In the genomic region with DNA sequence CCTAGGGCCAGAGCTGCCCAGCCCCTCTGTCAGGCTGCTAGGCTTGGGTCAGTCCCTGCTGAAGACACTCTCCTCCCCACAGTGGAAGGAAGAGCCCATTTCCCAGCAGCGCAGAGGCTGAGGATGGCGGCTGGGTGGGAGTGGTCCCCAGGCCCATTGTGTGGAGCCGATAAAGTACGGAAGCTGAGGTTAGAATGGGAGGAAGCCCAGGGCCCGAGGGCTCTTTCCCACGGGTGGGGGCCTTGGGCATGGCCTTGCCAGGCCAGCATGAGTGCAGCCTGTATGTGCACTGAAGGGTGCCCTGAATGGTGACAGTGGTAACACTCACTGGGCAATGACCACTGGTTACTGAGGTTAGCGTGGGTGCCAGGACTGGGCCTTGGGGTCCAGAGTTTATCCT, we compare ENCODE assay signal across 12 cellular contexts.
A peak's percentile ranks its signal among the peaks of the same experiment; 100 is the strongest.
DNase-seq lines count a peak whose midpoint lies in the region; ATAC-seq and TF ChIP-seq lines count a peak whose summit lies in the region.
"Had no signal": no experiment of that assay in that cellular context is flagged by ENCODE, and none has a peak within 500 bp of the region (broad histone marks: within the 10 kb centered on the region; RNA-seq: fewer than 3 reads in every experiment).

No MANE protein-coding gene starts in this region.

- H3K9me3 ChIP-seq in lung (ENCODE audit: control insufficient read depth in 2 of 2, insufficient read depth in 1 of 2, low read length in 1 of 2) (no peaks in the 10 kb centered on the region), thoracic aorta (no peaks in the 10 kb centered on the region)

- H3K36me3 Mint-ChIP-seq in activated CD4-positive, alpha-beta T cell treated with anti-CD3 and anti-CD28 coated beads for 36 hours (ENCODE audit: low read depth), result peaks cover 42% of the 10 kb centered on the region
- peaks cover 47% of the 10 kb centered on the region for H3K36me3 Mint-ChIP-seq in dendritic cell treated with granulocyte-macrophage colony-stimulating factor and Interleukin-4, amounts not matched to agents 40 ng/mL and 50 ng/mL, for 4 days (ENCODE audit: low read depth)

- H3K27ac Mint-ChIP-seq in activated CD4-positive, alpha-beta T cell treated with anti-CD3 and anti-CD28 coated beads for 36 hours, result peak overlapping the region; percentile 38
- peak overlapping the region; percentile 56 for H3K27ac Mint-ChIP-seq in dendritic cell treated with granulocyte-macrophage colony-stimulating factor and Interleukin-4, amounts not matched to agents 40 ng/mL and 50 ng/mL, for 4 days

- ATAC-seq in activated CD4-positive, alpha-beta T cell treated with anti-CD3 and anti-CD28 coated beads for 36 hours, result no peak
- ATAC-seq in lung (ENCODE audit: insufficient read depth, low FRiP score), result no peak
- ATAC-seq in thoracic aorta (ENCODE audit: insufficient number of reproducible peaks, low FRiP score, low read depth), result no peak

- no peak for DNase-seq in activated CD4-positive, alpha-beta T cell treated with anti-CD3 and anti-CD28 coated beads for 36 hours
- DNase-seq in activated CD4-positive, alpha-beta T cell treated with anti-CD3 and anti-CD28 coated beads, Interleukin-2, amount 50 U/mL, for 4 hours, result no peak
- DNase-seq in lung (ENCODE audit: low spot score) (no peak), thoracic aorta (ENCODE audit: low spot score) (no peak), NCI-H526 treated with DMSO at 0.1 percent for 48 hours (lab: John Stamatoyannopoulos, UW) (no peak), H4 (ENCODE audit: low spot score) (no peak), GM03348 (ENCODE audit: low spot score) (no peak)
- DNase-seq: activated T-cell treated with anti-CD3 and anti-CD28 coated beads for 4 hours; NCI-H2171; stimulated activated CD4-positive, alpha-beta T cell treated with anti-CD3 and anti-CD28 coated beads, Interleukin-15, amount 100 ng/mL, for 24 hours had no signal

- no peaks in the 10 kb centered on the region for H3K9me3 Mint-ChIP-seq in activated CD4-positive, alpha-beta T cell treated with anti-CD3 and anti-CD28 coated beads for 36 hours (ENCODE audit: low read depth)
- no peaks in the 10 kb centered on the region for H3K9me3 Mint-ChIP-seq in dendritic cell treated with granulocyte-macrophage colony-stimulating factor and Interleukin-4, amounts not matched to agents 40 ng/mL and 50 ng/mL, for 4 days
- H3K9me3 Mint-ChIP-seq: brain had no signal

- TF ChIP-seq CTCF in lung (IDR thresholded peaks at IDR 0.05; ENCODE audit: control extremely low read depth, extremely low read depth) (no peak), thoracic aorta (IDR thresholded peaks at IDR 0.05) (no peak)

- H3K4me1 ChIP-seq in lung (ENCODE audit: control insufficient read depth in 2 of 2, insufficient read depth in 2 of 2, low read length in 2 of 2) (peaks cover 15 to 40% of the 10 kb centered on the region in 2 donors), thoracic aorta (ENCODE audit: control insufficient read depth in 1 of 2, low read depth in 2 of 2) (peaks cover 33 to 84% of the 10 kb centered on the region in 2 donors)

- H3K4me3 ChIP-seq in lung (no peak overlapping the region), thoracic aorta (no peak overlapping the region)

- POLR2A ChIA-PET in activated CD4-positive, alpha-beta T cell treated with anti-CD3 and anti-CD28 coated beads for 36 hours (lab: Charles Lee), result no interaction called here

- 34 to 44% methylated on average over 7 of the region's 7 CpGs for WGBS in lung, 2 donors

- intact Hi-C loops in activated CD4-positive, alpha-beta T cell treated with anti-CD3 and anti-CD28 coated beads for 36 hours (cut with DNase I, micrococcal nuclease), result no loop called here
- intact Hi-C loops in dendritic cell treated with granulocyte-macrophage colony-stimulating factor and Interleukin-4, amounts not matched to agents 40 ng/mL and 50 ng/mL, for 4 days (cut with micrococcal nuclease), result no loop called here

- no peaks in the 10 kb centered on the region for H3K27me3 ChIP-seq in lung (ENCODE audit: control insufficient read depth, insufficient read depth)
- no peaks in the 10 kb centered on the region for H3K27me3 ChIP-seq in thoracic aorta (replicated peaks; ENCODE audit: insufficient read depth)

- H3K36me3 ChIP-seq in lung (ENCODE audit: control insufficient read depth in 2 of 2, insufficient read depth in 2 of 2, low read length in 2 of 2) (peaks cover 0 to 12% of the 10 kb centered on the region in 2 donors), thoracic aorta (peaks cover 13% of the 10 kb centered on the region)

- H3K27me3 Mint-ChIP-seq in activated CD4-positive, alpha-beta T cell treated with anti-CD3 and anti-CD28 coated beads for 36 hours, result no peaks in the 10 kb centered on the region
- no peaks in the 10 kb centered on the region for H3K27me3 Mint-ChIP-seq in dendritic cell treated with granulocyte-macrophage colony-stimulating factor and Interleukin-4, amounts not matched to agents 40 ng/mL and 50 ng/mL, for 4 days

- peaks cover 58% of the 10 kb centered on the region for H3K4me1 Mint-ChIP-seq in activated CD4-positive, alpha-beta T cell treated with anti-CD3 and anti-CD28 coated beads for 36 hours
- peaks cover 84% of the 10 kb centered on the region for H3K4me1 Mint-ChIP-seq in dendritic cell treated with granulocyte-macrophage colony-stimulating factor and Interleukin-4, amounts not matched to agents 40 ng/mL and 50 ng/mL, for 4 days (ENCODE audit: low read depth)

- CTCF ChIA-PET in activated CD4-positive, alpha-beta T cell treated with anti-CD3 and anti-CD28 coated beads for 36 hours (lab: Charles Lee), result interaction anchor here (0.6 to 15.9 kb wide), 11 partner anchors 9 to 186 kb away, joined by 3 to 502 read pairs (median 5); no protein-coding TSS in a partner anchor

- H3K4me3 Mint-ChIP-seq in activated CD4-positive, alpha-beta T cell treated with anti-CD3 and anti-CD28 coated beads for 36 hours, result no peak overlapping the region
- no peak overlapping the region for H3K4me3 Mint-ChIP-seq in dendritic cell treated with granulocyte-macrophage colony-stimulating factor and Interleukin-4, amounts not matched to agents 40 ng/mL and 50 ng/mL, for 4 days
- H3K4me3 Mint-ChIP-seq: brain had no signal

- H3K27ac ChIP-seq in lung (ENCODE audit: low read depth in 1 of 2, low read length in 1 of 2), result peak overlapping the region; percentile 71 to 80
- peak overlapping the region; percentile 37 to 79 for H3K27ac ChIP-seq in thoracic aorta
